Comparison of ENCODE assay signal across 7 cellular contexts in the genomic region with DNA sequence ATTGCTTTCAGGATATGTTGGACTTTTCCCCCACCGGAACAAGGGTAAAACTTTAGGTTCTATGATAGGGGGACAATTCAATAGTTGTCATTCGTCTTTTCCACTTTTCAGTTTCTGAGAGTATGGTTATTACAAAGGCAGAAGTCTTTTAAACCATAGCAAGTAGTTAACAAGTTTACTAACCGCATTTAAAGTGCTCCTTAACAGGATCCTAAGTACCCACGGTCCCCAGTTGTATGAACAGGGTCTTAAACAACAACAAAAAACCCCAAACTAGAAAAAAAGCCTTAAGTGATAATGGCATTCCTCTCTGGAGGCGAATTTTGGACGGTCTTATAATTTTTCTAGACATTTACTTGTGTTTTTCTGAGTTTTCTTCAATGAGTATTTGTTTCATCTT. TPM values are rescaled to one million over a fixed set of nuclear protein-coding genes. Genes with fewer than 3 reads are reported as not detected.
DNase-seq lines count a peak whose midpoint lies in the region; ATAC-seq and TF ChIP-seq lines count a peak whose summit lies in the region.

No MANE protein-coding gene starts in this region.

- no peaks in the 10 kb centered on the region for H3K9me3 ChIP-seq in T-helper 17 cell (ENCODE audit: control insufficient read depth, low read length, poor library complexity, severe bottlenecking)
- no peaks in the 10 kb centered on the region for H3K9me3 ChIP-seq in gastroesophageal sphincter
- no peaks in the 10 kb centered on the region for H3K9me3 ChIP-seq in skeletal muscle satellite cell (replicated peaks; ENCODE audit: low read length)

- no peak for ATAC-seq in T-helper 17 cell
- ATAC-seq in gastroesophageal sphincter: no peak
- no peak for ATAC-seq in HG03521 (IDR thresholded peaks at IDR 0.05; ENCODE audit: unreplicated experiment)

- H3K4me3 Mint-ChIP-seq in T-helper 17 cell: peak overlapping the region; percentile 100

- H3K27ac ChIP-seq in gastroesophageal sphincter: peak overlapping the region; percentile 14 to 86 (median 82)

- H3K4me1 ChIP-seq in gastroesophageal sphincter: peaks cover 7 to 48% (median 10%) of the 10 kb centered on the region in 3 donors
- peaks cover 48% of the 10 kb centered on the region for H3K4me1 ChIP-seq in skeletal muscle satellite cell (ENCODE audit: control insufficient read depth, insufficient read depth, low read length)

- TF ChIP-seq POLR2A in gastroesophageal sphincter (IDR thresholded peaks at IDR 0.05): no peak

- H3K27me3 ChIP-seq in H7 (ENCODE audit: control insufficient read depth, insufficient read depth, low read length) (no peaks in the 10 kb centered on the region), gastroesophageal sphincter (no peaks in the 10 kb centered on the region), skeletal muscle satellite cell (ENCODE audit: control insufficient read depth, insufficient read depth, low read length) (no peaks in the 10 kb centered on the region)

- no peaks in the 10 kb centered on the region for H3K27me3 Mint-ChIP-seq in T-helper 17 cell

- H3K36me3 ChIP-seq in H7 (replicated peaks; ENCODE audit: control insufficient read depth, insufficient read depth, low read length): no peaks in the 10 kb centered on the region
- H3K36me3 ChIP-seq in gastroesophageal sphincter: peaks cover 0 to 3% of the 10 kb centered on the region in 2 donors
- no peaks in the 10 kb centered on the region for H3K36me3 ChIP-seq in skeletal muscle satellite cell (ENCODE audit: insufficient read depth, low read length)

- H3K4me2 ChIP-seq in skeletal muscle satellite cell (ENCODE audit: low read length): peak overlapping the region; percentile 85

- H3K36me3 Mint-ChIP-seq in T-helper 17 cell (ENCODE audit: low read depth): peaks cover 3% of the 10 kb centered on the region

- DNase-seq in H7 (no peak), T-helper 17 cell (no peak), 8988T (no peak), SW480 (ENCODE audit: low spot score) (no peak)

- TF ChIP-seq EP300 in gastroesophageal sphincter (IDR thresholded peaks at IDR 0.05): no peak

- no peak for TF ChIP-seq CTCF in gastroesophageal sphincter (IDR thresholded peaks at IDR 0.05)

- H3K27ac Mint-ChIP-seq in T-helper 17 cell: peak overlapping the region; percentile 100

- 11 to 12% methylated on average over 6 of the region's 6 CpGs for WGBS in gastroesophageal sphincter (ENCODE audit: low coverage in 1 of 2), 2 donors

- H3K4me3 ChIP-seq in H7 (ENCODE audit: insufficient read depth, low read depth, low read length): peak overlapping the region; percentile 52
- peak overlapping the region; percentile 58 to 85 for H3K4me3 ChIP-seq in gastroesophageal sphincter
- H3K4me3 ChIP-seq in skeletal muscle satellite cell (ENCODE audit: low read length): peak overlapping the region; percentile 87

- peaks cover 47% of the 10 kb centered on the region for H3K4me1 Mint-ChIP-seq in T-helper 17 cell

- H3K9ac ChIP-seq in skeletal muscle satellite cell (ENCODE audit: low read depth, low read length): peak overlapping the region; percentile 88

RNA-seq across cellular contexts. Expression of a gene that starts 0.8 kb away (rescaled TPM):
- 28.7 and 29.6 TPM in 2 replicates for total RNA-seq in H7 (2014; rRNA removed; shearing (Covaris generic))
- total RNA-seq in T-helper 17 cell (10 to 100 TPM; 48.4 to 52.9 TPM), gastroesophageal sphincter (10 to 100 TPM; 48.4 to 64.2 (median 55.1) TPM)
- 44.1 and 44.4 TPM in 2 replicates for total RNA-seq in skeletal muscle satellite cell (2012; rRNA removed)
